1 cellular context compared by ENCODE assay signal in the genomic region with DNA sequence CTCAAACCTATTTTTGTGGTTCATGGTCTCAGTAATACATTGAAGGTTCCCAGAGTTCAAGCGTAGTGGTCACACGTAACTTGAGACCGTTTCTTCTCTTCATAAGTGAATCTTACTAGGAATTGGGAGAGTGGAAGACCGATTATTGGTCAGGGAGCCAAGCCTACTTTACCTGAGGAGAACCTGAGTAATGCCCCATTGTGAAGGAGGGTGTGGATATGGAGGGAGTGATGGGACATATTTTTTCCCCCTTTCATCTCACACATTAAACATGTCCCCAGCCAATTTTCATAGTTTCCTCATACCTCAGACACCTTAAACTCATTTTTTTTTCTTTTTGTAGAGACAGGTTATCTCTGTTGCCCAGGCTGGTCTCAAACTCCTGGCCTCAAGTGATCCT.
TF ChIP-seq lines count a peak whose summit lies in the region.

No MANE protein-coding gene starts in this region.

TF ChIP-seq in H1, 55 proteins besides CTCF, POLR2A, EP300 and RAD21:
- TF ChIP-seq CHD2 (IDR thresholded peaks at IDR 0.05; ENCODE audit: low read length) (no peak), POLR2AphosphoS5 (IDR thresholded peaks at IDR 0.05; ENCODE audit: low read depth, low read length) (0 out of 2 replicates have a peak, but pooled peaks have one; percentile 37), ASH2L (IDR thresholded peaks at IDR 0.05; ENCODE audit: low read length) (no peak), SIX5 (IDR thresholded peaks at IDR 0.05; ENCODE audit: low read depth, low read length) (no peak)
